In the genomic region with DNA sequence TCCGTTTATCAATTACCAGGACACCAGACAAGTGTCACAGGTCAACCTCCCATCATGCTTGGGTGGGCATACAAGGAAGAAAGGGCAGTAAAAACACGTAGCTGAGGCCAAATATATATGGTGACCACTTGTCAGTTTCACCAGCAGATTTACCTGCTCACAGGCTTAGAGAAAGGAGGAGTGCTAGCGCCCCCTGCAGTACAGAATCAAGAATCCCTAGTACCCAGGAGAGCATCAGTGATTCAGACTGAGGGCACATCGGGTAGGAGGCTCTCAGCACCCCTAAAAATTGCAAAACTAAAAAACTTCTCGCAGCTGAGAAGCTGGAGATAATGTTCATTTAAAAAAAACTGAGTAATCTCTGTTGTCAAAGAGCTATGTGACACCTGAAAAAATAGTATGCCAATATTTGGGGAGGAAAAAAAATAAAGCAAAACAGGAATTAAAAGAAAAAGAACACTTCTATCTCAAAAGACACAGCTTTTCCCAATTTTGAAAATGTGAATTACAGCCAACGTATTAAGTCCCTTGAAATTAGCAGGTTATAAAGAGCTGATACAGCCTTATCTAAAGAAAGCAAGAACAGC, we compare ENCODE assay signal across 8 cellular contexts.
DNase-seq lines count a peak whose midpoint lies in the region; ATAC-seq lines count a peak whose summit lies in the region.

No MANE protein-coding gene starts in this region.

- peaks cover 23% of the 10 kb centered on the region for H3K27me3 Mint-ChIP-seq in stimulated activated memory B cell treated with anti-CD40 and anti-IgM and Interleukin-4, amounts not matched to agents 10 μg/mL and 1 μg/mL and 100 μg/mL, for 72 hours

- peak; percentile 22 for DNase-seq in Ammon's horn (ENCODE audit: low spot score)
- DNase-seq in NCI-H524 (lab: John Stamatoyannopoulos, UW): peak; percentile 13 to 78
- DNase-seq in activated T-cell treated with anti-CD3 and anti-CD28 coated beads for 48 hours (ENCODE audit: low read depth): peak; percentile 37
- peak; percentile 69 for DNase-seq in iPS-NIHi11 (ENCODE audit: low spot score)
- no peak for DNase-seq in T1000 (lab: John Stamatoyannopoulos, UW)

- H3K4me3 Mint-ChIP-seq in stimulated activated memory B cell treated with anti-CD40 and anti-IgM and Interleukin-4, amounts not matched to agents 10 μg/mL and 1 μg/mL and 100 μg/mL, for 72 hours: no peak overlapping the region

- H3K9me3 Mint-ChIP-seq in stimulated activated memory B cell treated with anti-CD40 and anti-IgM and Interleukin-4, amounts not matched to agents 10 μg/mL and 1 μg/mL and 100 μg/mL, for 72 hours: no peaks in the 10 kb centered on the region

- no peak overlapping the region for H3K27ac Mint-ChIP-seq in stimulated activated memory B cell treated with anti-CD40 and anti-IgM and Interleukin-4, amounts not matched to agents 10 μg/mL and 1 μg/mL and 100 μg/mL, for 72 hours

- no peaks in the 10 kb centered on the region for H3K4me1 Mint-ChIP-seq in stimulated activated memory B cell treated with anti-CD40 and anti-IgM and Interleukin-4, amounts not matched to agents 10 μg/mL and 1 μg/mL and 100 μg/mL, for 72 hours

- ATAC-seq in GM18498 (IDR thresholded peaks at IDR 0.05; ENCODE audit: unreplicated experiment): peak; percentile 82
- ATAC-seq in HG03045 (IDR thresholded peaks at IDR 0.05; ENCODE audit: unreplicated experiment): peak; percentile 76
- ATAC-seq in stimulated activated memory B cell treated with anti-CD40 and anti-IgM and Interleukin-4, amounts not matched to agents 10 μg/mL and 1 μg/mL and 100 μg/mL, for 72 hours: peak; percentile 74

- H3K36me3 Mint-ChIP-seq in stimulated activated memory B cell treated with anti-CD40 and anti-IgM and Interleukin-4, amounts not matched to agents 10 μg/mL and 1 μg/mL and 100 μg/mL, for 72 hours: no peaks in the 10 kb centered on the region
